ENCODE assay signal across 1 cellular context in genomic region chr7:86479144-86479543, GRCh38.
TF ChIP-seq lines count a peak whose summit lies in the region.

No MANE protein-coding gene starts in this region.

TF ChIP-seq in HepG2, 621 proteins besides CTCF, POLR2A, EP300 and RAD21 (continued from another document):
- TF ChIP-seq ZNF142 (CRISPR knock-in tag; IDR thresholded peaks at IDR 0.05) (no peak), YEATS2 (CRISPR knock-in tag; IDR thresholded peaks at IDR 0.05; ENCODE audit: borderline replicate concordance) (no peak), ZNF121 (CRISPR knock-in tag; IDR thresholded peaks at IDR 0.05) (no peak), ZNF317 (CRISPR knock-in tag; IDR thresholded peaks at IDR 0.05) (no peak)
